In genomic region chr12:68364893-68365725, GRCh38 we compare ENCODE assay signal across 1 cellular context.
A peak's percentile ranks its signal among the peaks of the same experiment; 100 is the strongest.
TF ChIP-seq lines count a peak whose summit lies in the region.

No MANE protein-coding gene starts in this region.

TF ChIP-seq in K562, 482 proteins besides CTCF, POLR2A, EP300 and RAD21 (continued from another document and continues in another):
- TF ChIP-seq PRMT5 (CRISPR knock-in tag; IDR thresholded peaks at IDR 0.05) (no peak), HMGXB4 (CRISPR knock-in tag; IDR thresholded peaks at IDR 0.05) (no peak), HDGF (IDR thresholded peaks at IDR 0.05) (no peak), POLR2B (IDR thresholded peaks at IDR 0.05; ENCODE audit: low read depth, partially characterized antibody) (no peak), FOXJ2 (tag; IDR thresholded peaks at IDR 0.05) (0 out of 2 replicates have a peak, but pooled peaks have one; percentile 23), KAT7 (CRISPR knock-in tag; IDR thresholded peaks at IDR 0.05; ENCODE audit: borderline replicate concordance) (peak; percentile 57; the same call in 1 of the 2 replicates), ARID3B (CRISPR knock-in tag; IDR thresholded peaks at IDR 0.05; ENCODE audit: borderline replicate concordance) (no peak), U2AF2 (optimal IDR thresholded peaks at IDR 0.05; ENCODE audit: low read depth, low read length) (no peak), YY1 (IDR thresholded peaks at IDR 0.05; ENCODE audit: borderline replicate concordance in 1 of 3, control insufficient read depth in 1 of 3, extremely low read depth in 1 of 3, insufficient read depth in 3 of 3, insufficient read length in 1 of 3, insufficient replicate concordance in 2 of 3, low read depth in 1 of 3, low read length in 2 of 3) (peak in 1 of 3 experiments; percentile 71), ZNF780A (CRISPR knock-in tag; IDR thresholded peaks at IDR 0.05) (no peak), CBX2 (IDR thresholded peaks at IDR 0.05; ENCODE audit: insufficient read depth, low read length, poor library complexity, severe bottlenecking) (no peak), UBTF (IDR thresholded peaks at IDR 0.05; ENCODE audit: borderline replicate concordance in 1 of 2, low read depth in 2 of 2, low read length in 2 of 2) (peak in 1 of 2 experiments; percentile 83; a peak in 2 of 4 replicates), ZBTB34 (CRISPR knock-in tag; IDR thresholded peaks at IDR 0.05) (no peak), ZNF347 (CRISPR knock-in tag; IDR thresholded peaks at IDR 0.05; ENCODE audit: low read depth) (no peak), ZC3H8 (IDR thresholded peaks at IDR 0.05) (no peak), KLF16 (IDR thresholded peaks at IDR 0.05) (peak; percentile 74), MEF2A (IDR thresholded peaks at IDR 0.05; ENCODE audit: control insufficient read depth, low read depth, low read length) (no peak), USF2 (CRISPR knock-in tag; IDR thresholded peaks at IDR 0.05) (no peak), HEY1 (CRISPR knock-in tag; IDR thresholded peaks at IDR 0.05; ENCODE audit: borderline replicate concordance) (0 out of 2 replicates have a peak, but pooled peaks have one; percentile 4), TAF7 (tag; IDR thresholded peaks at IDR 0.05) (0 out of 2 replicates have a peak, but pooled peaks have one; percentile 29), BCLAF1 (IDR thresholded peaks at IDR 0.05; ENCODE audit: borderline replicate concordance in 1 of 2, control insufficient read depth in 1 of 2, low read depth in 2 of 2, low read length in 1 of 2) (no peak), ZZZ3 (IDR thresholded peaks at IDR 0.05) (no peak), ZNF57 (CRISPR knock-in tag; IDR thresholded peaks at IDR 0.05) (no peak; the same call in 1 of the 2 replicates), MITF (IDR thresholded peaks at IDR 0.05) (no peak), ZNF407 (IDR thresholded peaks at IDR 0.05; ENCODE audit: low read depth) (no peak), RHOXF2B (CRISPR knock-in tag; conservative IDR thresholded peaks at IDR 0.05) (no peak), ZNF655 (CRISPR knock-in tag; IDR thresholded peaks at IDR 0.05) (no peak), SMARCB1 (IDR thresholded peaks at IDR 0.05; ENCODE audit: insufficient read length, low read depth) (no peak), ZNF766 (CRISPR knock-in tag; conservative IDR thresholded peaks at IDR 0.05) (no peak; the same call in 1 of the 2 replicates), TCF3 (CRISPR knock-in tag; IDR thresholded peaks at IDR 0.05) (peak; percentile 73)
